ENCODE assay signal across 15 cellular contexts in genomic region chr4:156763511-156763910, GRCh38.
DNase-seq lines count a peak whose midpoint lies in the region; ATAC-seq, FAIRE-seq and TF ChIP-seq lines count a peak whose summit lies in the region.
"Had no signal": no experiment of that assay in that cellular context is flagged by ENCODE, and none has a peak within 500 bp of the region (broad histone marks: within the 10 kb centered on the region; RNA-seq: fewer than 3 reads in every experiment).

No MANE protein-coding gene starts in this region.

- no peaks in the 10 kb centered on the region for H3K27me3 Mint-ChIP-seq in endodermal cell (ENCODE audit: insufficient read depth)
- H3K27me3 Mint-ChIP-seq: activated naive CD8-positive, alpha-beta T cell; stimulated activated naive CD8-positive, alpha-beta T cell treated with anti-CD3 and anti-CD28 coated beads, Interleukin-15, Interleukin-2, amounts not matched to agents 100 ng/mL and 50 ng/mL, for 24 hours had no signal

- no peak overlapping the region for H3K9ac ChIP-seq in endodermal cell (ENCODE audit: extremely low read depth, low read length, poor library complexity, severe bottlenecking)
- H3K9ac ChIP-seq: BLaER1 treated with 17β-estradiol and CSF1 and Interleukin-3, amounts not matched to agents 10 nM and 100 nM had no signal

- no peak overlapping the region for H3K27ac ChIP-seq in endodermal cell (ENCODE audit: low read depth, low read length)
- H3K27ac ChIP-seq: BLaER1 treated with 17β-estradiol and CSF1 and Interleukin-3, amounts not matched to agents 10 nM and 100 nM; VCaP had no signal

- no peak for FAIRE-seq in HTR-8/SVneo (lab: Jason Lieb, UNC)
- FAIRE-seq: G401.6 had no signal

- DNase-seq in D341Med (ENCODE audit: low spot score) (peak; percentile 42), LNCaP clone FGC (ENCODE audit: low read depth) (peak; percentile 3), NCI-H524 (lab: John Stamatoyannopoulos, UW) (peak; percentile 56 to 78), iris pigment epithelial cell (ENCODE audit: low read depth) (peak; percentile 65), endodermal cell (no peak), HTR-8/SVneo (ENCODE audit: insufficient read length, low spot score) (no peak)
- DNase-seq: NCI-H226, right cardiac atrium had no signal

- no peaks in the 10 kb centered on the region for H3K9me3 ChIP-seq in endodermal cell (ENCODE audit: control insufficient read depth, low read length)
- H3K9me3 ChIP-seq: BLaER1 treated with 17β-estradiol and CSF1 and Interleukin-3, amounts not matched to agents 10 nM and 100 nM had no signal

- TF ChIP-seq CTCF in LNCaP clone FGC (IDR thresholded peaks at IDR 0.05; ENCODE audit: control insufficient read depth, extremely low read depth, insufficient read depth) = no peak
- no peak for TF ChIP-seq CTCF in endodermal cell (conservative IDR thresholded peaks at IDR 0.05)

- WGBS in endodermal cell (ENCODE audit: insufficient coverage in 1 of 2, insufficient read length in 1 of 2), 2 experiments = 89 to 95% methylated on average over 2 of the region's 2 CpGs

- H3K4me3 ChIP-seq in LNCaP clone FGC (ENCODE audit: low read depth, low read length) (no peak overlapping the region), endodermal cell (ENCODE audit: low read length) (no peak overlapping the region)
- H3K4me3 ChIP-seq: BLaER1 treated with 17β-estradiol and CSF1 and Interleukin-3, amounts not matched to agents 10 nM and 100 nM had no signal

- no peaks in the 10 kb centered on the region for H3K36me3 Mint-ChIP-seq in endodermal cell (ENCODE audit: low read depth)
- H3K36me3 Mint-ChIP-seq: activated naive CD8-positive, alpha-beta T cell had no signal

- no peaks in the 10 kb centered on the region for H3K4me1 ChIP-seq in endodermal cell (ENCODE audit: control insufficient read depth, insufficient read depth, low read length)
- H3K4me1 ChIP-seq: BLaER1 treated with 17β-estradiol and CSF1 and Interleukin-3, amounts not matched to agents 10 nM and 100 nM had no signal

- no peaks in the 10 kb centered on the region for H3K36me3 ChIP-seq in endodermal cell (ENCODE audit: control insufficient read depth, insufficient read depth, low read length)
- H3K36me3 ChIP-seq: BLaER1 treated with 17β-estradiol and CSF1 and Interleukin-3, amounts not matched to agents 10 nM and 100 nM had no signal

- ATAC-seq in GM21367 (IDR thresholded peaks at IDR 0.05; ENCODE audit: unreplicated experiment) (no peak), HG03521 (IDR thresholded peaks at IDR 0.05; ENCODE audit: unreplicated experiment) (no peak)
- ATAC-seq: right cardiac atrium had no signal

- no peaks in the 10 kb centered on the region for H3K9me3 Mint-ChIP-seq in endodermal cell
- H3K9me3 Mint-ChIP-seq: stimulated activated naive CD8-positive, alpha-beta T cell treated with anti-CD3 and anti-CD28 coated beads, Interleukin-15, Interleukin-2, amounts not matched to agents 100 ng/mL and 50 ng/mL, for 24 hours had no signal

- no peak overlapping the region for H3K27ac Mint-ChIP-seq in endodermal cell
- H3K27ac Mint-ChIP-seq: activated naive CD8-positive, alpha-beta T cell; stimulated activated naive CD8-positive, alpha-beta T cell treated with anti-CD3 and anti-CD28 coated beads, Interleukin-15, Interleukin-2, amounts not matched to agents 100 ng/mL and 50 ng/mL, for 24 hours had no signal

- no peak overlapping the region for H3K4me3 Mint-ChIP-seq in endodermal cell
- H3K4me3 Mint-ChIP-seq: activated naive CD8-positive, alpha-beta T cell; stimulated activated naive CD8-positive, alpha-beta T cell treated with anti-CD3 and anti-CD28 coated beads, Interleukin-15, Interleukin-2, amounts not matched to agents 100 ng/mL and 50 ng/mL, for 24 hours had no signal

- no peaks in the 10 kb centered on the region for H3K4me1 Mint-ChIP-seq in endodermal cell

- no peaks in the 10 kb centered on the region for H3K27me3 ChIP-seq in endodermal cell (ENCODE audit: control insufficient read depth, insufficient read depth, low read length, poor library complexity, severe bottlenecking)
- H3K27me3 ChIP-seq: BLaER1 treated with 17β-estradiol and CSF1 and Interleukin-3, amounts not matched to agents 10 nM and 100 nM had no signal

Comparison
In these comparisons a context has a peak if more than half of its experiments do, and no peak if none do; other contexts are left out.
1. DNase-seq: peak in D341Med (single experiment), LNCaP clone FGC (single experiment), NCI-H524 (2 of 2) and iris pigment epithelial cell (single experiment); none in endodermal cell (single experiment) and HTR-8/SVneo (single experiment).